In genomic region chr11:134849833-134850232, GRCh38 we compare ENCODE assay signal across 9 cellular contexts.
"Had no signal": no experiment of that assay in that cellular context is flagged by ENCODE, and none has a peak within 500 bp of the region (broad histone marks: within the 10 kb centered on the region; RNA-seq: fewer than 3 reads in every experiment).

No MANE protein-coding gene starts in this region.

- H3K4me1 ChIP-seq: HAP-1 had no signal

- H3K4me3 Mint-ChIP-seq: HFFc6 had no signal

- ATAC-seq: HCT116 had no signal

- H2AFZ ChIP-seq: GM23248 had no signal

- H3K36me3 ChIP-seq: HAP-1 had no signal

- DNase-seq: GM23248, GOT3, H7, HFFc6, IMR-90, KBM-7 had no signal

- H3K9ac ChIP-seq: GM23248 had no signal

- H3K9me3 ChIP-seq: HAP-1 had no signal

- H3K27ac ChIP-seq: GM23248, HL-60 had no signal

- H3K4me3 ChIP-seq: GM23248, HAP-1 had no signal

- H3K27ac Mint-ChIP-seq: HFFc6 had no signal
